ENCODE assay signal across 8 cellular contexts in genomic region chr4:74098628-74098995, GRCh38. TPM values are rescaled to one million over a fixed set of nuclear protein-coding genes. Genes with fewer than 3 reads are reported as not detected.
DNase-seq lines count a peak whose midpoint lies in the region; ATAC-seq and TF ChIP-seq lines count a peak whose summit lies in the region.

No MANE protein-coding gene starts in this region.

- no peak overlapping the region for H3K27ac Mint-ChIP-seq in activated CD8-positive, alpha-beta T cell treated with anti-CD3 and anti-CD28 coated beads for 36 hours
- H3K27ac Mint-ChIP-seq in activated naive CD4-positive, alpha-beta T cell treated with anti-CD3 and anti-CD28 coated beads, Interleukin-2, amount 50 U/mL, for 72 hours = no peak overlapping the region

- H3K4me3 ChIP-seq in H7 (ENCODE audit: insufficient read depth, low read depth, low read length) (peak overlapping the region; percentile 66), right cardiac atrium (ENCODE audit: low read length) (peak overlapping the region; percentile 46), skeletal muscle cell (ENCODE audit: low read depth, low read length) (peak overlapping the region; percentile 64)

- CTCF ChIA-PET in activated CD8-positive, alpha-beta T cell treated with anti-CD3 and anti-CD28 coated beads for 36 hours (lab: Charles Lee) = interaction anchor here (0.9 to 1.6 kb wide), 4 partner anchors 19 to 82 kb away, joined by 3 to 5 read pairs (median 3); no protein-coding TSS in a partner anchor

- H3K36me3 ChIP-seq in H7 (replicated peaks; ENCODE audit: control insufficient read depth, insufficient read depth, low read length) = no peaks in the 10 kb centered on the region

- H3K27ac ChIP-seq in right cardiac atrium (ENCODE audit: low read length) = peak overlapping the region; percentile 81

- DNase-seq in H7 (peak; percentile 13), right cardiac atrium (peak; percentile 28 to 64 (median 47)), skeletal muscle cell (ENCODE audit: low read depth) (no peak), CD1c-positive myeloid dendritic cell (ENCODE audit: extremely low spot score) (no peak), NCI-H524 (lab: John Stamatoyannopoulos, UW) (no peak), posterior vena cava (ENCODE audit: low spot score) (no peak)
- DNase-seq in activated CD8-positive, alpha-beta T cell treated with anti-CD3 and anti-CD28 coated beads for 36 hours = peak; percentile 1
- DNase-seq in activated naive CD4-positive, alpha-beta T cell treated with anti-CD3 and anti-CD28 coated beads, Interleukin-2, amount 50 U/mL, for 72 hours (ENCODE audit: low spot score in 2 of 2) = no peak

- no peaks in the 10 kb centered on the region for H3K36me3 Mint-ChIP-seq in activated CD8-positive, alpha-beta T cell treated with anti-CD3 and anti-CD28 coated beads for 36 hours (ENCODE audit: low read depth)
- H3K36me3 Mint-ChIP-seq in activated naive CD4-positive, alpha-beta T cell treated with anti-CD3 and anti-CD28 coated beads, Interleukin-2, amount 50 U/mL, for 72 hours = peaks cover 4 to 7% of the 10 kb centered on the region in 2 donors

- H3K4me1 Mint-ChIP-seq in activated CD8-positive, alpha-beta T cell treated with anti-CD3 and anti-CD28 coated beads for 36 hours (ENCODE audit: low read depth) = peaks cover 10% of the 10 kb centered on the region

- POLR2A ChIA-PET in activated CD8-positive, alpha-beta T cell treated with anti-CD3 and anti-CD28 coated beads for 36 hours (lab: Charles Lee) = no interaction called here

- intact Hi-C loops in activated CD8-positive, alpha-beta T cell treated with anti-CD3 and anti-CD28 coated beads for 36 hours (cut with micrococcal nuclease) = no loop called here
- intact Hi-C loops in right cardiac atrium (cut with DNase I) (no loop called here), posterior vena cava (cut with DNase I) (no loop called here)

- H3K9me3 Mint-ChIP-seq in activated CD8-positive, alpha-beta T cell treated with anti-CD3 and anti-CD28 coated beads for 36 hours = no peaks in the 10 kb centered on the region
- no peaks in the 10 kb centered on the region for H3K9me3 Mint-ChIP-seq in activated naive CD4-positive, alpha-beta T cell treated with anti-CD3 and anti-CD28 coated beads, Interleukin-2, amount 50 U/mL, for 72 hours

- ATAC-seq in activated CD8-positive, alpha-beta T cell treated with anti-CD3 and anti-CD28 coated beads for 36 hours = peak; percentile 21
- no peak for ATAC-seq in right cardiac atrium
- ATAC-seq in activated naive CD4-positive, alpha-beta T cell treated with anti-CD3 and anti-CD28 coated beads, Interleukin-2, amount 50 U/mL, for 72 hours = no peak

- peaks cover 10% of the 10 kb centered on the region for H3K27me3 ChIP-seq in H7 (ENCODE audit: control insufficient read depth, insufficient read depth, low read length)
- no peaks in the 10 kb centered on the region for H3K27me3 ChIP-seq in right cardiac atrium (ENCODE audit: control insufficient read depth, insufficient read depth)

- WGBS in right cardiac atrium = 5% methylated on average over 24 of the region's 24 CpGs

- peaks cover 2% of the 10 kb centered on the region for H3K4me1 ChIP-seq in right cardiac atrium (ENCODE audit: control insufficient read depth, insufficient read depth, low read length)

- no peaks in the 10 kb centered on the region for H3K9me3 ChIP-seq in right cardiac atrium (ENCODE audit: control insufficient read depth, low read length)

- peak; percentile 15 for TF ChIP-seq CTCF in activated CD8-positive, alpha-beta T cell treated with anti-CD3 and anti-CD28 coated beads for 36 hours (IDR thresholded peaks at IDR 0.05)

- peak overlapping the region; percentile 42 for H3K4me3 Mint-ChIP-seq in activated CD8-positive, alpha-beta T cell treated with anti-CD3 and anti-CD28 coated beads for 36 hours

- H3K27me3 Mint-ChIP-seq in activated CD8-positive, alpha-beta T cell treated with anti-CD3 and anti-CD28 coated beads for 36 hours = peaks cover 50% of the 10 kb centered on the region

RNA-seq across cellular contexts. Expression of gene CXCL2, which starts 0.4 kb away (rescaled TPM):
- total RNA-seq in H7 (2014; rRNA removed; shearing (Covaris generic)) = not detected in 2 replicates
- not detected for total RNA-seq in activated CD8-positive, alpha-beta T cell treated with anti-CD3 and anti-CD28 coated beads for 36 hours
- total RNA-seq in right cardiac atrium (10 to 100 TPM in 2 of 4 donors, 1 to 10 TPM in 2; 6.2 to 19.1 (median 13.0) TPM), posterior vena cava (10 to 100 TPM in 1 of 2 donors, 1 to 10 TPM in 1; 9.3 to 23.6 TPM)
- polyA plus RNA-seq in right cardiac atrium = 27.2 TPM
- total RNA-seq in activated naive CD4-positive, alpha-beta T cell treated with anti-CD3 and anti-CD28 coated beads, Interleukin-2, amount 50 U/mL, for 72 hours = not detected

RNA-seq across cellular contexts. Expression of gene MTHFD2L, which starts 59.3 kb away (rescaled TPM):
- total RNA-seq in H7 (2014; rRNA removed; shearing (Covaris generic)) = 6.6 and 7.9 TPM in 2 replicates
- 1 to 10 TPM; 7.3 to 8.1 TPM for total RNA-seq in activated CD8-positive, alpha-beta T cell treated with anti-CD3 and anti-CD28 coated beads for 36 hours
- 10 to 100 TPM; 10.6 to 14.2 (median 11.9) TPM for total RNA-seq in right cardiac atrium
- polyA plus RNA-seq in right cardiac atrium = 8.7 TPM
- 1 to 10 TPM; 7.3 to 7.6 TPM for total RNA-seq in activated naive CD4-positive, alpha-beta T cell treated with anti-CD3 and anti-CD28 coated beads, Interleukin-2, amount 50 U/mL, for 72 hours
- 10 to 100 TPM in 1 of 2 donors, 1 to 10 TPM in 1; 9.6 to 10.8 TPM for total RNA-seq in posterior vena cava

Comparison
In these comparisons a context has a peak if more than half of its experiments do, and no peak if none do; other contexts are left out.
1. DNase-seq: peak in H7 (single experiment), activated CD8-positive, alpha-beta T cell treated with anti-CD3 and anti-CD28 coated beads for 36 hours (single experiment) and right cardiac atrium (3 of 3); none in skeletal muscle cell (single experiment), CD1c-positive myeloid dendritic cell (single experiment), NCI-H524 (0 of 2), activated naive CD4-positive, alpha-beta T cell treated with anti-CD3 and anti-CD28 coated beads, Interleukin-2, amount 50 U/mL, for 72 hours (0 of 2) and posterior vena cava (single experiment).
2. Peak in every context shown above with its lines, with median percentiles within 50 percentile points of each other: H3K4me3 ChIP-seq.